Comparison of ENCODE assay signal across 8 cellular contexts in the genomic region with DNA sequence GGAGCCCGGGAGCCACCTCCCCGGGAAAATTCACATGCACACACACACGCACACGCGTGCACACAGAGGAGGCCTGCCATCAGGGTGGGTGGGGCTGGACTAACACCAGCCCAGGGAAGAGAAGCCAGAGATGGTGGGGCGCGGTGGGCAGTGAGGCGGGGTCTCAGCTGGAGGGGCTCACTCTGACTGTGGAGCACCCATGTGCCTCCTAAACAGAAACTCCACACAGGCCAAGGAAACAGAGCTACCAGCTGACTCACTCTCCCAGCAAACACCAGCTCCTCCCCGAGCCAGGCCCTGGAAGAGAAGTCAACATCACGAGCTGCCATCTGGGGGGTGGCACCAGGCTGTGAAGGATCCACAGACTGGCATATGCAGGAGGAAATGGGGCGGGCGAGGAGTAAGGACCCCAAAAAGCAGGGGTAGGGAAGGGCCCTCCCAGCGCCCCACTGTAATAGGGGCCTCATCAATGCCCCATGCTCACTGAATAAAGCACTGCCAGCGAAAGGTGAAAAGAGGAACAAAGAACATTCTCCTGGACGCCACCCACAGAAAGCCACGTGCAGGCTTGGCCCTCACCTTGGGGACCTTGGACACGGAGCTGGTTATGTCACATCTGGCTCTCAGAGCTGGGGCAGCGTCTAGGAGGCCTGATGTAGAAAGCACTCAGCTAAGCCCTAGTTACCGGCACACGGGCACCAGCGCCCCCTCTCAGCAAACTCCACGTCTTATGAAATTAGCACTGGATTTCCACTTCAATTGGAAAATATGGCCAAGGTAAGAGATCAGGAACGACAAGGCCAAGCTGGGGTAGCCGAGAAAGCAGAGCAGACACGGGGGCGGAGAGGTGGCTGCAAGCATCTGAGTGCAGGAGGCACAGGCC. TPM values are rescaled to one million over a fixed set of nuclear protein-coding genes. Genes with fewer than 3 reads are reported as not detected.
DNase-seq lines count a peak whose midpoint lies in the region; ATAC-seq and TF ChIP-seq lines count a peak whose summit lies in the region.

No MANE protein-coding gene starts in this region.

- H2BK5ac ChIP-seq in trophoblast cell (ENCODE audit: low read depth, low read length, poor library complexity) = peak overlapping the region; percentile 93

- peak overlapping the region; percentile 98 for H3K14ac ChIP-seq in trophoblast cell (ENCODE audit: low read length)

- no CpG with 5 or more reads among the region's 26 CpGs for WGBS in trophoblast cell (ENCODE audit: extremely low coverage, insufficient coverage, insufficient read length)

- peak overlapping the region; percentile 97 for H3K27ac ChIP-seq in trophoblast cell (ENCODE audit: low read depth, low read length)

- peak overlapping the region; percentile 68 for H4K12ac ChIP-seq in trophoblast cell (ENCODE audit: low read depth, low read length)

- TF ChIP-seq CTCF in GM12875 (IDR thresholded peaks at IDR 0.05; ENCODE audit: borderline replicate concordance, insufficient read depth, low read depth, low read length) (peak; percentile 21; the same call in 1 of the 2 replicates), WI38 (IDR thresholded peaks at IDR 0.05; ENCODE audit: low read depth, low read length) (no peak)

- H2AK5ac ChIP-seq in trophoblast cell (ENCODE audit: low read length) = peak overlapping the region; percentile 90

- H3K4me1 ChIP-seq in trophoblast cell (ENCODE audit: control insufficient read depth in 1 of 2, insufficient read depth in 2 of 2, low read length in 2 of 2) = peaks cover 62 to 66% of the 10 kb centered on the region in 2 experiments

- peaks cover 27% of the 10 kb centered on the region for H3K79me2 ChIP-seq in trophoblast cell (ENCODE audit: control insufficient read depth, insufficient read depth, low read length, poor library complexity)

- H4K91ac ChIP-seq in trophoblast cell (ENCODE audit: low read depth, low read length) = peak overlapping the region; percentile 99

- peak overlapping the region; percentile 92 for H2BK120ac ChIP-seq in trophoblast cell (ENCODE audit: insufficient read depth, low read length, poor library complexity)

- intact Hi-C loops in Right ventricle myocardium superior (cut with DNase I) = no loop called here

- peaks cover 70% of the 10 kb centered on the region for H3K79me1 ChIP-seq in trophoblast cell (ENCODE audit: low read length)

- H3K4me3 ChIP-seq in GM12875 (ENCODE audit: low read depth, low read length) (no peak overlapping the region), WI38 (ENCODE audit: low read depth, low read length) (peak overlapping the region; percentile 51), trophoblast cell (ENCODE audit: low read depth, low read length) (no peak overlapping the region)

- no peaks in the 10 kb centered on the region for H3K27me3 ChIP-seq in trophoblast cell (ENCODE audit: insufficient read depth, low read length)

- H3K18ac ChIP-seq in trophoblast cell (ENCODE audit: low read length) = peak overlapping the region; percentile 77

- DNase-seq in Right ventricle myocardium superior = peak; percentile 53
- DNase-seq in trophoblast cell = peak; percentile 56 to 59
- DNase-seq in stimulated activated CD4-positive, alpha-beta T cell treated with anti-CD3 and anti-CD28 coated beads, Interleukin-4, amount 100 ng/mL, for 4 hours = no peak
- no peak for DNase-seq in NCI-H526 treated with DMSO at 0.1 percent for 48 hours (lab: John Stamatoyannopoulos, UW)
- DNase-seq in NCI-H2029 treated with DMSO at 0.1 percent for 48 hours (lab: John Stamatoyannopoulos, UW) = no peak

- H3K9me3 ChIP-seq in trophoblast cell (ENCODE audit: insufficient read depth, low read depth, low read length) = no peaks in the 10 kb centered on the region

- no peaks in the 10 kb centered on the region for H3K36me3 ChIP-seq in trophoblast cell (ENCODE audit: control insufficient read depth in 1 of 2, insufficient read depth in 2 of 2, low read length in 2 of 2)

- H3K9ac ChIP-seq in trophoblast cell (ENCODE audit: low read length) = no peak overlapping the region

- peak overlapping the region; percentile 70 for H3K4me2 ChIP-seq in trophoblast cell (ENCODE audit: low read length)

- H2BK12ac ChIP-seq in trophoblast cell (ENCODE audit: low read length) = peak overlapping the region; percentile 95

- H4K8ac ChIP-seq in trophoblast cell (ENCODE audit: low read depth, low read length) = peak overlapping the region; percentile 81

- ATAC-seq in HG03571 (IDR thresholded peaks at IDR 0.05; ENCODE audit: unreplicated experiment) (peak; percentile 46), Right ventricle myocardium superior (ENCODE audit: poor library complexity) (peak; percentile 30)

- H2AFZ ChIP-seq in trophoblast cell (ENCODE audit: insufficient read depth, low read length, poor library complexity) = peak overlapping the region; percentile 61

- no peak overlapping the region for H3K23ac ChIP-seq in trophoblast cell (ENCODE audit: low read length)

- peak overlapping the region; percentile 84 for H3K4ac ChIP-seq in trophoblast cell (ENCODE audit: low read depth, low read length)

RNA-seq across cellular contexts. Expression of gene INF2, which starts 8.4 kb away (rescaled TPM):
- total RNA-seq in Right ventricle myocardium superior = 28.3 TPM
- 87.6 and 90.6 TPM in 2 replicates for polyA plus RNA-seq in trophoblast cell (2013)

RNA-seq across cellular contexts. Expression of gene ADSS1, which starts 43.0 kb away (rescaled TPM):
- 215 TPM for total RNA-seq in Right ventricle myocardium superior
- 2.9 and 3.4 TPM in 2 replicates for polyA plus RNA-seq in trophoblast cell (2013)

Comparison
In these comparisons a context has a peak if more than half of its experiments do, and no peak if none do; other contexts are left out.
1. DNase-seq: peak in Right ventricle myocardium superior (single experiment) and trophoblast cell (2 of 2); none in stimulated activated CD4-positive, alpha-beta T cell treated with anti-CD3 and anti-CD28 coated beads, Interleukin-4, amount 100 ng/mL, for 4 hours (0 of 2), NCI-H526 treated with DMSO at 0.1 percent for 48 hours (single experiment) and NCI-H2029 treated with DMSO at 0.1 percent for 48 hours (single experiment).